23 cellular contexts compared by ENCODE assay signal in genomic region chr12:116146386-116146785, GRCh38.
"Had no signal": no experiment of that assay in that cellular context is flagged by ENCODE, and none has a peak within 500 bp of the region (broad histone marks: within the 10 kb centered on the region; RNA-seq: fewer than 3 reads in every experiment).

No MANE protein-coding gene starts in this region.

- H3K27ac ChIP-seq: dorsolateral prefrontal cortex, epithelial cell of prostate, gastrocnemius medialis, neutrophil, parathyroid adenoma, stomach, testis, upper lobe of left lung had no signal

- H3K9me3 ChIP-seq: gastrocnemius medialis, mucosa of descending colon, neutrophil, stomach, testis, tibial artery, upper lobe of left lung had no signal

- ATAC-seq: esophagus mucosa; gastrocnemius medialis; left ventricle myocardium superior; mucosa of descending colon; natural killer cell treated with Interleukin-12 subunit alpha and Interleukin-12 subunit beta and Interleukin-15 and Interleukin-18, amount 100 ng/mL, for 72 hours; sciatic nerve; stimulated activated effector memory CD8-positive, alpha-beta T cell treated with anti-CD3 and anti-CD28 coated beads, Interleukin-12 subunit alpha, Interleukin-12 subunit beta, amount 100 ng/mL, for 72 hours had no signal

- H2AFZ ChIP-seq: parathyroid adenoma had no signal

- H3K4me3 ChIP-seq: dorsolateral prefrontal cortex, gastrocnemius medialis, lung, mucosa of descending colon, stomach, testis, tibial artery, upper lobe of left lung had no signal

- H3K27me3 ChIP-seq: dorsolateral prefrontal cortex, gastrocnemius medialis, neutrophil, stomach, testis, tibial artery, upper lobe of left lung had no signal

- H3K36me3 ChIP-seq: gastrocnemius medialis, neutrophil, stomach, tibial artery, upper lobe of left lung had no signal

- H3K9ac ChIP-seq: parathyroid adenoma had no signal

- DNase-seq: dorsolateral prefrontal cortex; effector CD4-positive, alpha-beta T cell; foreskin fibroblast; gastrocnemius medialis; head of caudate nucleus; left ventricle myocardium superior; mucosa of descending colon; naive B cell; stimulated activated CD4-positive, alpha-beta T cell treated with anti-CD3 and anti-CD28 coated beads, Interleukin-2, amount 100 ng/mL, for 24 hours; stimulated activated CD4-positive, alpha-beta T cell treated with anti-CD3 and anti-CD28 coated beads, Interleukin-4, amount 100 ng/mL, for 24 hours; stimulated activated naive CD4-positive, alpha-beta T cell treated with Interleukin-2 at 50 U/mL for 16 hours; stomach; testis; tibial artery had no signal
